Comparison of ENCODE assay signal across 2 cellular contexts in genomic region chr1:215518594-215518993, GRCh38.
TF ChIP-seq lines count a peak whose summit lies in the region.

No MANE protein-coding gene starts in this region.

TF ChIP-seq in IMR-90, 13 proteins besides CTCF, POLR2A, EP300 and RAD21 (continued from another document):
- TF ChIP-seq MXI1 (IDR thresholded peaks at IDR 0.05; ENCODE audit: borderline replicate concordance, low read depth, low read length) (no peak), RFX5 (IDR thresholded peaks at IDR 0.05; ENCODE audit: low read depth, low read length) (no peak), NFE2L2 (IDR thresholded peaks at IDR 0.05; ENCODE audit: low read depth, low read length) (no peak), ELK1 (IDR thresholded peaks at IDR 0.05; ENCODE audit: borderline replicate concordance, low read depth, low read length) (no peak), CEBPB (IDR thresholded peaks at IDR 0.05; ENCODE audit: low read depth, low read length) (no peak), MAFK (IDR thresholded peaks at IDR 0.05; ENCODE audit: low read depth, low read length) (no peak), CHD1 (IDR thresholded peaks at IDR 0.05; ENCODE audit: low read depth, low read length) (no peak)

TF ChIP-seq in endothelial cell of umbilical vein, 7 proteins besides CTCF, POLR2A, EP300 and RAD21 (continued from another document):
- no peak for TF ChIP-seq MYC (IDR thresholded peaks at IDR 0.05; ENCODE audit: low read depth, low read length)
- no peak for TF ChIP-seq JUN (IDR thresholded peaks at IDR 0.05; ENCODE audit: borderline replicate concordance, insufficient read depth, insufficient read length, low read depth)
- TF ChIP-seq GATA2 (IDR thresholded peaks at IDR 0.05; ENCODE audit: insufficient read depth, insufficient read length, low read depth, low read length): no peak
- TF ChIP-seq FOS (IDR thresholded peaks at IDR 0.05; ENCODE audit: borderline replicate concordance, insufficient read depth, low read length): no peak
- TF ChIP-seq POLR2AphosphoS5 (IDR thresholded peaks at IDR 0.05; ENCODE audit: insufficient read depth, low read depth, low read length): no peak
- TF ChIP-seq MAX (IDR thresholded peaks at IDR 0.05; ENCODE audit: insufficient read depth, insufficient read length): no peak
